20 cellular contexts compared by ENCODE assay signal in genomic region chr2:98485453-98485755, GRCh38. TPM values are rescaled to one million over a fixed set of nuclear protein-coding genes. Genes with fewer than 3 reads are reported as not detected.
DNase-seq lines count a peak whose midpoint lies in the region; ATAC-seq, FAIRE-seq and TF ChIP-seq lines count a peak whose summit lies in the region.
"Had no signal": no experiment of that assay in that cellular context is flagged by ENCODE, and none has a peak within 500 bp of the region (broad histone marks: within the 10 kb centered on the region; RNA-seq: fewer than 3 reads in every experiment).

No MANE protein-coding gene starts in this region.

- CTCF ChIA-PET in GM12878 (lab: Yijun Ruan, JAX), result interaction anchor here (0.9 to 6.6 kb wide), 6 partner anchors 9 to 39 kb away, joined by 3 to 64 read pairs (median 6); no protein-coding TSS in a partner anchor
- CTCF ChIA-PET in GM10248 (lab: Yijun Ruan, JAX), result interaction anchor here (1.0 to 4.8 kb wide), 8 partner anchors 10 to 83 kb away, joined by 3 to 42 read pairs (median 4); no protein-coding TSS in a partner anchor

- H3K4me3 Mint-ChIP-seq in activated T-cell treated with anti-CD3 and anti-CD28 coated beads, Interleukin-2, amount 50 U/mL, for 72 hours, result peak overlapping the region; percentile 54 to 73
- H3K4me3 Mint-ChIP-seq in stimulated activated memory B cell treated with anti-CD40 and anti-IgM and Interleukin-4, amounts not matched to agents 10 μg/mL and 1 μg/mL and 100 μg/mL, for 72 hours, result no peak overlapping the region
- H3K4me3 Mint-ChIP-seq: HFFc6, naive B cell had no signal

- no peak overlapping the region for H3K27ac ChIP-seq in OCI-LY3 (ENCODE audit: low read length)
- H3K27ac ChIP-seq in GM12878 (ENCODE audit: control insufficient read depth, insufficient read depth), result peak overlapping the region; percentile 78
- H3K27ac ChIP-seq: gastrocnemius medialis had no signal

- peak overlapping the region; percentile 27 for H3K27ac Mint-ChIP-seq in activated T-cell treated with anti-CD3 and anti-CD28 coated beads, Interleukin-2, amount 50 U/mL, for 72 hours
- peak overlapping the region; percentile 81 for H3K27ac Mint-ChIP-seq in stimulated activated memory B cell treated with anti-CD40 and anti-IgM and Interleukin-4, amounts not matched to agents 10 μg/mL and 1 μg/mL and 100 μg/mL, for 72 hours
- H3K27ac Mint-ChIP-seq: HFFc6 had no signal

- in situ Hi-C loops in GM12878 (cut with MboI), result no loop called here

- H3K4me3 ChIP-seq in OCI-LY3 (ENCODE audit: low read length), result no peak overlapping the region
- H3K4me3 ChIP-seq in GM12878, result no peak overlapping the region
- H3K4me3 ChIP-seq: gastrocnemius medialis, MG63 had no signal

- no peak for TF ChIP-seq EP300 in GM12878 (IDR thresholded peaks at IDR 0.05; ENCODE audit: borderline replicate concordance in 1 of 2, control insufficient read depth in 1 of 2, low read depth in 2 of 2, low read length in 2 of 2)

- H3K4me1 ChIP-seq in OCI-LY3 (ENCODE audit: low read length) (peaks cover 44% of the 10 kb centered on the region), GM12878 (ENCODE audit: control insufficient read depth, insufficient read depth, low read length) (peaks cover 89% of the 10 kb centered on the region)

- SMC1A ChIA-PET in GM12878 (lab: Charles Lee; ENCODE audit: uncharacterized antibody, unreplicated experiment), result interaction anchor here (6.7 to 24.6 kb wide), 2 partner anchors 8 to 26 kb away, joined by 81 to 816 read pairs; no protein-coding TSS in a partner anchor

- no peaks in the 10 kb centered on the region for H3K9me3 Mint-ChIP-seq in activated T-cell treated with anti-CD3 and anti-CD28 coated beads, Interleukin-2, amount 50 U/mL, for 72 hours
- H3K9me3 Mint-ChIP-seq in stimulated activated memory B cell treated with anti-CD40 and anti-IgM and Interleukin-4, amounts not matched to agents 10 μg/mL and 1 μg/mL and 100 μg/mL, for 72 hours, result no peaks in the 10 kb centered on the region
- H3K9me3 Mint-ChIP-seq: HFFc6, naive B cell had no signal

- no peak for FAIRE-seq in GM12878 (lab: Jason Lieb, UNC)

- no peaks in the 10 kb centered on the region for H3K27me3 Mint-ChIP-seq in activated T-cell treated with anti-CD3 and anti-CD28 coated beads, Interleukin-2, amount 50 U/mL, for 72 hours (ENCODE audit: low read depth)
- H3K27me3 Mint-ChIP-seq in stimulated activated memory B cell treated with anti-CD40 and anti-IgM and Interleukin-4, amounts not matched to agents 10 μg/mL and 1 μg/mL and 100 μg/mL, for 72 hours, result no peaks in the 10 kb centered on the region
- H3K27me3 Mint-ChIP-seq: naive B cell had no signal

- no peak for TF ChIP-seq CTCF in OCI-LY3 (IDR thresholded peaks at IDR 0.05; ENCODE audit: low read depth, low read length)
- TF ChIP-seq CTCF in GM12878 (IDR thresholded peaks at IDR 0.05 in 2 of 3, conservative IDR thresholded peaks at IDR 0.05 in 1 of 3; ENCODE audit: control insufficient read depth in 2 of 3, extremely low read depth in 1 of 3, insufficient read depth in 1 of 3, low read depth in 3 of 3, low read length in 3 of 3), result no peak
- no peak for TF ChIP-seq CTCF in GM10248 (IDR thresholded peaks at IDR 0.05; ENCODE audit: control extremely low read depth, extremely low read depth, low read depth, missing control alignments)

- ATAC-seq in activated T-cell treated with anti-CD3 and anti-CD28 coated beads, Interleukin-2, amount 50 U/mL, for 72 hours (replicated peaks in 1 of 2), result no peak
- ATAC-seq in GM12878 (no peak), GM21423 (IDR thresholded peaks at IDR 0.05; ENCODE audit: unreplicated experiment) (no peak)
- ATAC-seq in stimulated activated memory B cell treated with anti-CD40 and anti-IgM and Interleukin-4, amounts not matched to agents 10 μg/mL and 1 μg/mL and 100 μg/mL, for 72 hours, result no peak
- ATAC-seq: esophagus mucosa, gastrocnemius medialis, Panc1 had no signal

- RAD21 ChIA-PET in GM12878 (lab: Charles Lee; ENCODE audit: unreplicated experiment), result interaction anchor here (0.6 to 9.1 kb wide), 8 partner anchors 10 to 227 kb away, joined by 3 to 200 read pairs (median 6); no protein-coding TSS in a partner anchor

- DNase-seq in activated T-cell treated with anti-CD3 and anti-CD28 coated beads, Interleukin-2, amount 50 U/mL, for 72 hours, result no peak
- DNase-seq in activated T-cell treated with anti-CD3 and anti-CD28 coated beads, Interleukin-2, amount 50 U/mL, for 48 hours, result no peak
- DNase-seq in GM12878 (ENCODE audit: low read depth, low spot score) (no peak), NCI-H2081 treated with DMSO at 0.1 percent for 48 hours (lab: John Stamatoyannopoulos, UW) (no peak), GM10248 (ENCODE audit: extremely low spot score) (no peak)
- DNase-seq: activated CD4-positive, alpha-beta T cell treated with anti-CD3 and anti-CD28 coated beads, Interleukin-2, amount 50 U/mL, for 1 hour; anterior cingulate cortex; caudate nucleus; gastrocnemius medialis; HFFc6; MG63; naive B cell; NCI-H226; posterior cingulate gyrus; stimulated activated CD4-positive, alpha-beta T cell treated with anti-CD3 and anti-CD28 coated beads, Interleukin-4, amount 100 ng/mL, for 24 hours had no signal

- intact Hi-C loops in GM12878 (cut with micrococcal nuclease; ENCODE audit: unreplicated experiment), result loop anchor here (5.0 kb wide), 1 partner anchor 73 kb away; no protein-coding TSS in a partner anchor

- H3K9me3 ChIP-seq in OCI-LY3 (ENCODE audit: insufficient read depth, low read length) (no peaks in the 10 kb centered on the region), GM12878 (replicated peaks; ENCODE audit: control insufficient read depth, insufficient read depth, low read length) (no peaks in the 10 kb centered on the region)
- H3K9me3 ChIP-seq: gastrocnemius medialis, MG63 had no signal

- TF ChIP-seq POLR2A in GM12878 (IDR thresholded peaks at IDR 0.05; ENCODE audit: low read depth, low read length), result no peak

- POLR2A ChIA-PET in GM12878 (lab: Charles Lee) (interaction anchor here (0.6 to 16.1 kb wide), 3 partner anchors 10 to 26 kb away, joined by 3 to 545 read pairs (median 3); no protein-coding TSS in a partner anchor), GM10248 (lab: Yijun Ruan, JAX) (interaction anchor here (1.1 kb wide), 1 partner anchor 9 kb away, joined by 3 read pairs; no protein-coding TSS in a partner anchor)

- WGBS in GM12878 (ENCODE audit: insufficient coverage, insufficient replicate concordance, low lambda C conversion rate, missing lambda C conversion rate), result 88% methylated on average over 4 of the region's 4 CpGs

- peaks cover 32% of the 10 kb centered on the region; the same call in 1 of the 2 replicates for H4K20me1 ChIP-seq in OCI-LY3 (ENCODE audit: insufficient read depth, low read length)
- no peaks in the 10 kb centered on the region for H4K20me1 ChIP-seq in GM12878 (ENCODE audit: control insufficient read depth, insufficient read depth)

- no peak overlapping the region for H3K9ac ChIP-seq in OCI-LY3 (ENCODE audit: low read length)
- H3K9ac ChIP-seq in GM12878 (ENCODE audit: control insufficient read depth, insufficient read depth, low read length), result no peak overlapping the region

- H3K36me3 ChIP-seq in OCI-LY3 (replicated peaks; ENCODE audit: low read depth, low read length) (no peaks in the 10 kb centered on the region), GM12878 (ENCODE audit: control insufficient read depth in 2 of 2, insufficient read depth in 2 of 2, low read length in 1 of 2) (peaks cover 3 to 8% of the 10 kb centered on the region in 2 experiments; a peak in 3 of 4 replicates)
- H3K36me3 ChIP-seq: gastrocnemius medialis, MG63 had no signal

- TF ChIP-seq RAD21 in GM12878 (IDR thresholded peaks at IDR 0.05; ENCODE audit: insufficient read depth, low read depth, low read length), result no peak

- no peak overlapping the region for H2AFZ ChIP-seq in OCI-LY3 (ENCODE audit: low read depth, low read length)
- H2AFZ ChIP-seq in GM12878 (ENCODE audit: control insufficient read depth, low read depth, low read length), result no peak overlapping the region

- H3K4me1 Mint-ChIP-seq in activated T-cell treated with anti-CD3 and anti-CD28 coated beads, Interleukin-2, amount 50 U/mL, for 72 hours (ENCODE audit: low read depth), result peaks cover 96% of the 10 kb centered on the region
- peaks cover 75% of the 10 kb centered on the region for H3K4me1 Mint-ChIP-seq in stimulated activated memory B cell treated with anti-CD40 and anti-IgM and Interleukin-4, amounts not matched to agents 10 μg/mL and 1 μg/mL and 100 μg/mL, for 72 hours

- no TSS peak for BruUV-seq in GM12878 (replicated peaks; lab: Mats Ljungman, UMichigan)

- H3K27me3 ChIP-seq in OCI-LY3 (ENCODE audit: low read depth, low read length) (no peaks in the 10 kb centered on the region; the same call in 1 of the 2 replicates), GM12878 (replicated peaks in 1 of 2; ENCODE audit: control insufficient read depth in 2 of 2, insufficient read depth in 2 of 2, low read length in 1 of 2) (no peaks in the 10 kb centered on the region)
- H3K27me3 ChIP-seq: gastrocnemius medialis, MG63 had no signal

- H3K4me2 ChIP-seq in OCI-LY3 (ENCODE audit: low read length) (0 out of 2 replicates have a peak overlapping the region, but pooled peaks have one; percentile 18), GM12878 (ENCODE audit: control insufficient read depth, insufficient read depth) (peak overlapping the region; percentile 15; the same call in 1 of the 2 replicates)

- H3K79me2 ChIP-seq in OCI-LY3 (ENCODE audit: low read length) (peaks cover 32% of the 10 kb centered on the region), GM12878 (ENCODE audit: control insufficient read depth, insufficient read depth, low read length) (peaks cover 94% of the 10 kb centered on the region)

- H3K36me3 Mint-ChIP-seq in activated T-cell treated with anti-CD3 and anti-CD28 coated beads, Interleukin-2, amount 50 U/mL, for 72 hours (ENCODE audit: insufficient read depth in 2 of 2), result no peaks in the 10 kb centered on the region
- H3K36me3 Mint-ChIP-seq in stimulated activated memory B cell treated with anti-CD40 and anti-IgM and Interleukin-4, amounts not matched to agents 10 μg/mL and 1 μg/mL and 100 μg/mL, for 72 hours, result no peaks in the 10 kb centered on the region
- H3K36me3 Mint-ChIP-seq: naive B cell had no signal

RNA-seq across cellular contexts. Expression of gene INPP4A, which starts 40.7 kb away (rescaled TPM):
- total RNA-seq in activated T-cell treated with anti-CD3 and anti-CD28 coated beads, Interleukin-2, amount 50 U/mL, for 72 hours, result 10 to 100 TPM; 51.6 to 55.1 TPM
- total RNA-seq in GM12878 (2013; cell fraction: nucleolus; rRNA removed), result 373 and 420 TPM in 2 replicates
- total RNA-seq in GM12878 (2014; rRNA removed), result 37.9 and 42.8 TPM in 2 replicates
- total RNA-seq in GM12878 (2014; rRNA removed; fragmentation: Illumina TruSeq; extraction: Trizol), result 24.0 and 24.1 TPM in 2 replicates
- total RNA-seq in GM12878 (2021), result 54.0 and 62.3 TPM in 2 replicates
- polyA plus RNA-seq in GM12878 (2011; ENCODE audit: low read depth), result 10.5 TPM
- 30.8 and 46.4 TPM in 2 replicates for polyA plus RNA-seq in GM12878 (2011; rRNA removed)
- polyA plus RNA-seq in GM12878 (2011; cell fraction: cytosol; rRNA removed), result 45.8 and 56.6 TPM in 2 replicates
- polyA plus RNA-seq in GM12878 (2011; cell fraction: nucleus; rRNA removed), result 403 and 492 TPM in 2 replicates
- 19.7 and 20.5 TPM in 2 replicates for polyA plus RNA-seq in GM12878 (2012)
- polyA plus RNA-seq in GM12878 (2014; fragmentation: Illumina TruSeq; extraction: Trizol), result 20.4 and 27.4 TPM in 2 replicates
- polyA plus RNA-seq in GM12878 (2014; fragmentation: Nextera tagmentation; extraction: Ambion mirVana), result 1 to 10 TPM; 4.7 to 6.2 TPM
- 32.7 and 40.3 TPM in 2 replicates for polyA plus RNA-seq in GM12878 (2014; rRNA removed)
- 10 to 100 TPM; 41.1 to 45.9 TPM for polyA plus RNA-seq in GM12878 (2016; fragmentation: Nextera tagmentation; extraction: Ambion mirVana)
- polyA minus RNA-seq in GM12878 (2011; rRNA and poly(A)+ RNA removed), result 220 and 303 TPM in 2 replicates
- 32.1 and 33.5 TPM in 2 replicates for polyA minus RNA-seq in GM12878 (2011; cell fraction: cytosol; rRNA and poly(A)+ RNA removed)
- polyA minus RNA-seq in GM12878 (2011; cell fraction: nucleus; rRNA and poly(A)+ RNA removed), result 290 and 381 TPM in 2 replicates
